In the genomic region with DNA sequence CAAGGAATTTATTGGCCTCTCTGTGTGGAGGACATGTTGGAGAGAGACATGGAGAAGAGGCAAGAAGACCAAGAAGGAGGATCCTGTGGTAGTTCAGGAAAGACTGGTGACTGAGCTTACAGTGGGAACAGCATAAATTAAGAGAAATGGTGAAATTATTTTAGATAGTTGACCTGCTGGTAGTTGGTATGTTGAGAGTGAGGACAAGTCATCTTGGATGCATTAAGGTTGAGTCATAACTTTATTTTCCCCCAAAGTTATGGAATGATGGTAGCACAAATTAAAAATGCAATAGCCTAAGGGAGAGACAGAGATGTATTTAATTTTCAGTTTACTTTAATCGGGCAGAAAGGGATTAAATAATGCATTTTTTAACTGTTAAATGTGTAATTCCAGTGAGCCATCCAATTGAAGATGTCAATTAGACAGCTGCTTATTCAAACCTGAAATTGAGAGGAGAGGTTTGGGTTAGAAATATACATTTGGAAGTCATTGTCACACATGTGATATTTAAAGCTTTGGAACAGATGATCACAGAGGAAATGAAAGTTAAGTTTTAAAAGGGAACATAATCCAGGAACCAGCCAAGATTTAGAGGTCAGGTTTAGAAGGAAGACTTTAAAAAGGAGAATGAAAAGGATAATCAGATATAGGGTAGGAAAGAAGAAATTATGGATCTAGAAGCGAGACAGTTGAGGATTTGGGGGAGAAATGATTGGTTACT, we compare ENCODE assay signal across 26 cellular contexts.
A peak's percentile ranks its signal among the peaks of the same experiment; 100 is the strongest.
DNase-seq lines count a peak whose midpoint lies in the region; ATAC-seq and TF ChIP-seq lines count a peak whose summit lies in the region.
"Had no signal": no experiment of that assay in that cellular context is flagged by ENCODE, and none has a peak within 500 bp of the region (broad histone marks: within the 10 kb centered on the region; RNA-seq: fewer than 3 reads in every experiment).

No MANE protein-coding gene starts in this region.

- no peak overlapping the region for H3K27ac Mint-ChIP-seq in CD4-positive, alpha-beta memory T cell
- H3K27ac Mint-ChIP-seq: activated naive CD4-positive, alpha-beta T cell treated with anti-CD3 and anti-CD28 coated beads, Interleukin-2, amount 50 U/mL, for 24 hours; activated T-cell treated with anti-CD3 and anti-CD28 coated beads, Interleukin-2, amount 50 U/mL, for 72 hours; memory B cell; T-helper 1 cell treated with Interleukin-12 subunit alpha and Interleukin-12 subunit beta and Interleukin-4 antibody, amounts not matched to agents 30 μg/mL and 1 μg/mL, for 36 hours had no signal

- CTCF ChIA-PET in CD4-positive, alpha-beta memory T cell (lab: Charles Lee; ENCODE audit: partially characterized antibody), result no interaction called here

- H3K9me3 ChIP-seq in CD4-positive, alpha-beta memory T cell (ENCODE audit: control insufficient read depth in 1 of 2, low read length in 2 of 2), result no peaks in the 10 kb centered on the region
- H3K9me3 ChIP-seq: ascending aorta; BLaER1 treated with 17β-estradiol and CSF1 and Interleukin-3, amounts not matched to agents 10 nM and 100 nM; SJSA1; thyroid gland had no signal

- no peak overlapping the region for H3K27ac ChIP-seq in foreskin keratinocyte
- no peak overlapping the region for H3K27ac ChIP-seq in CD4-positive, alpha-beta memory T cell (ENCODE audit: low read depth, low read length)
- H3K27ac ChIP-seq: ascending aorta; BLaER1 treated with 17β-estradiol and CSF1 and Interleukin-3, amounts not matched to agents 10 nM and 100 nM; SJSA1; thyroid gland had no signal

- intact Hi-C loops in CD4-positive, alpha-beta memory T cell (cut with micrococcal nuclease), result no loop called here

- no peaks in the 10 kb centered on the region for H3K27me3 ChIP-seq in foreskin keratinocyte
- H3K27me3 ChIP-seq in CD4-positive, alpha-beta memory T cell (ENCODE audit: insufficient read depth, low read length), result no peaks in the 10 kb centered on the region
- H3K27me3 ChIP-seq: ascending aorta; BLaER1 treated with 17β-estradiol and CSF1 and Interleukin-3, amounts not matched to agents 10 nM and 100 nM; SJSA1; thyroid gland had no signal

- no peak overlapping the region for H3K4me3 ChIP-seq in CD4-positive, alpha-beta memory T cell (ENCODE audit: low read length in 2 of 2)
- H3K4me3 ChIP-seq: ascending aorta; BLaER1 treated with 17β-estradiol and CSF1 and Interleukin-3, amounts not matched to agents 10 nM and 100 nM; SJSA1; thyroid gland had no signal

- no peaks in the 10 kb centered on the region for H3K4me1 ChIP-seq in foreskin keratinocyte
- no peaks in the 10 kb centered on the region for H3K4me1 ChIP-seq in CD4-positive, alpha-beta memory T cell (ENCODE audit: insufficient read depth, low read length)
- H3K4me1 ChIP-seq: ascending aorta; BLaER1 treated with 17β-estradiol and CSF1 and Interleukin-3, amounts not matched to agents 10 nM and 100 nM; SJSA1; thyroid gland had no signal

- no peak for TF ChIP-seq CTCF in foreskin keratinocyte (conservative IDR thresholded peaks at IDR 0.05)

- POLR2A ChIA-PET in CD4-positive, alpha-beta memory T cell (lab: Charles Lee; ENCODE audit: partially characterized antibody), result no interaction called here

- DNase-seq in AG08395 (ENCODE audit: low spot score), result peak; percentile 64
- peak; percentile 56 for DNase-seq in HT1080 (ENCODE audit: low read depth)
- DNase-seq in astrocyte of the hippocampus (ENCODE audit: low read depth, low spot score), result peak; percentile 2
- peak in 1 of 2 donors; percentile 46 for DNase-seq in foreskin keratinocyte
- no peak for DNase-seq in CD4-positive, alpha-beta memory T cell
- DNase-seq in SHP77 treated with DMSO at 0.1 percent for 48 hours (lab: John Stamatoyannopoulos, UW), result no peak
- no peak for DNase-seq in activated gamma-delta T cell treated with Interleukin-2 at 50 U/mL for 16 hours
- DNase-seq: activated CD4-positive, alpha-beta T cell treated with anti-CD3 and anti-CD28 coated beads for 48 hours; activated T-cell treated with anti-CD3 and anti-CD28 coated beads, Interleukin-2, amount 50 U/mL, for 72 hours; effector memory CD4-positive, alpha-beta T cell; NCI-H1417; NCI-H2107; NCI-H510A; NK-92 treated with Interleukin-12 subunit alpha and Interleukin-12 subunit beta, amount 100 ng/mL, for 24 hours; retina; stimulated activated CD4-positive, alpha-beta T cell treated with anti-CD3 and anti-CD28 coated beads, Interleukin-4, amount 100 ng/mL, for 24 hours; stimulated activated naive CD4-positive, alpha-beta T cell treated with Interleukin-2 at 50 U/mL for 16 hours; thyroid gland had no signal

- H3K36me3 ChIP-seq in CD4-positive, alpha-beta memory T cell (ENCODE audit: insufficient read depth, low read length), result no peaks in the 10 kb centered on the region
- H3K36me3 ChIP-seq: ascending aorta; BLaER1 treated with 17β-estradiol and CSF1 and Interleukin-3, amounts not matched to agents 10 nM and 100 nM; SJSA1; thyroid gland had no signal

- H3K4me3 Mint-ChIP-seq in CD4-positive, alpha-beta memory T cell, result no peak overlapping the region
- H3K4me3 Mint-ChIP-seq: activated naive CD4-positive, alpha-beta T cell treated with anti-CD3 and anti-CD28 coated beads, Interleukin-2, amount 50 U/mL, for 24 hours; activated T-cell treated with anti-CD3 and anti-CD28 coated beads, Interleukin-2, amount 50 U/mL, for 72 hours; memory B cell; T-helper 1 cell treated with Interleukin-12 subunit alpha and Interleukin-12 subunit beta and Interleukin-4 antibody, amounts not matched to agents 30 μg/mL and 1 μg/mL, for 36 hours had no signal

- no peaks in the 10 kb centered on the region for H3K4me1 Mint-ChIP-seq in CD4-positive, alpha-beta memory T cell
- H3K4me1 Mint-ChIP-seq: activated naive CD4-positive, alpha-beta T cell treated with anti-CD3 and anti-CD28 coated beads, Interleukin-2, amount 50 U/mL, for 24 hours; memory B cell had no signal

- H3K9me3 Mint-ChIP-seq in CD4-positive, alpha-beta memory T cell, result peaks cover 0 to 2% (median 0%) of the 10 kb centered on the region in 8 donors
- H3K9me3 Mint-ChIP-seq: activated naive CD4-positive, alpha-beta T cell treated with anti-CD3 and anti-CD28 coated beads, Interleukin-2, amount 50 U/mL, for 24 hours had no signal

- no peaks in the 10 kb centered on the region for H3K27me3 Mint-ChIP-seq in CD4-positive, alpha-beta memory T cell
- H3K27me3 Mint-ChIP-seq: activated naive CD4-positive, alpha-beta T cell treated with anti-CD3 and anti-CD28 coated beads, Interleukin-2, amount 50 U/mL, for 24 hours; memory B cell had no signal

- H3K36me3 Mint-ChIP-seq in CD4-positive, alpha-beta memory T cell, result no peaks in the 10 kb centered on the region
- H3K36me3 Mint-ChIP-seq: activated naive CD4-positive, alpha-beta T cell treated with anti-CD3 and anti-CD28 coated beads, Interleukin-2, amount 50 U/mL, for 24 hours; memory B cell had no signal

- ATAC-seq in foreskin keratinocyte, result peak; percentile 15
- no peak for ATAC-seq in HG02870 (IDR thresholded peaks at IDR 0.05; ENCODE audit: unreplicated experiment)
- ATAC-seq: activated T-cell treated with anti-CD3 and anti-CD28 coated beads, Interleukin-2, amount 50 U/mL, for 72 hours; Panc1 had no signal

Comparison
In these comparisons a context has a peak if more than half of its experiments do, and no peak if none do; other contexts are left out.
1. DNase-seq: peak in AG08395 (single experiment), HT1080 (single experiment) and astrocyte of the hippocampus (single experiment); none in CD4-positive, alpha-beta memory T cell (0 of 5), SHP77 treated with DMSO at 0.1 percent for 48 hours (single experiment) and activated gamma-delta T cell treated with Interleukin-2 at 50 U/mL for 16 hours (single experiment).